1 cellular context compared by ENCODE assay signal in genomic region chr1:50422946-50423669, GRCh38.
TF ChIP-seq lines count a peak whose summit lies in the region.

DMRTA2 (minus strand) TSS chr1:50423443; CDS start chr1:50421536, 1,907 bp downstream.

TF ChIP-seq in H1, 55 proteins besides CTCF, POLR2A, EP300 and RAD21 (continued from another document):
- no peak for TF ChIP-seq GABPA (IDR thresholded peaks at IDR 0.05; ENCODE audit: borderline replicate concordance, insufficient read depth, low read length)
- TF ChIP-seq HDAC6 (IDR thresholded peaks at IDR 0.05; ENCODE audit: low read depth, low read length), result no peak
- no peak for TF ChIP-seq CBX5 (IDR thresholded peaks at IDR 0.05; ENCODE audit: low read depth, low read length)
- no peak for TF ChIP-seq TAF1 (IDR thresholded peaks at IDR 0.05; ENCODE audit: low read depth, low read length)
- no peak for TF ChIP-seq SP2 (IDR thresholded peaks at IDR 0.05; ENCODE audit: low read length)
- TF ChIP-seq SRF (IDR thresholded peaks at IDR 0.05; ENCODE audit: low read depth, low read length), result no peak
- TF ChIP-seq ATF2 (IDR thresholded peaks at IDR 0.05; ENCODE audit: low read length), result no peak
- TF ChIP-seq CHD2 (IDR thresholded peaks at IDR 0.05; ENCODE audit: low read length), result no peak
- TF ChIP-seq SUZ12 (IDR thresholded peaks at IDR 0.05; ENCODE audit: low read length), result peak; percentile 88
- no peak for TF ChIP-seq KDM1A (IDR thresholded peaks at IDR 0.05; ENCODE audit: borderline replicate concordance, low read length)
- TF ChIP-seq PHF8 (conservative IDR thresholded peaks at IDR 0.05; ENCODE audit: low read depth, low read length), result no peak
- no peak for TF ChIP-seq TEAD4 (IDR thresholded peaks at IDR 0.05; ENCODE audit: low read depth, low read length)
- 0 out of 2 replicates have a peak, but pooled peaks have one; percentile 33 for TF ChIP-seq BACH1 (IDR thresholded peaks at IDR 0.05; ENCODE audit: low read length)
- peak; percentile 16 for TF ChIP-seq RNF2 (IDR thresholded peaks at IDR 0.05; ENCODE audit: borderline replicate concordance, low read depth, low read length, missing control alignments, poor library complexity, severe bottlenecking)
- no peak for TF ChIP-seq CTBP2 (IDR thresholded peaks at IDR 0.05; ENCODE audit: borderline replicate concordance, insufficient read depth, insufficient read length, low read length)
- TF ChIP-seq EZH2 (IDR thresholded peaks at IDR 0.05; ENCODE audit: low read depth, low read length, severe bottlenecking), result peak; percentile 90
- 0 out of 2 replicates have a peak, but pooled peaks have one; percentile 16 for TF ChIP-seq SP1 (IDR thresholded peaks at IDR 0.05; ENCODE audit: low read depth, low read length)
